In the genomic region with DNA sequence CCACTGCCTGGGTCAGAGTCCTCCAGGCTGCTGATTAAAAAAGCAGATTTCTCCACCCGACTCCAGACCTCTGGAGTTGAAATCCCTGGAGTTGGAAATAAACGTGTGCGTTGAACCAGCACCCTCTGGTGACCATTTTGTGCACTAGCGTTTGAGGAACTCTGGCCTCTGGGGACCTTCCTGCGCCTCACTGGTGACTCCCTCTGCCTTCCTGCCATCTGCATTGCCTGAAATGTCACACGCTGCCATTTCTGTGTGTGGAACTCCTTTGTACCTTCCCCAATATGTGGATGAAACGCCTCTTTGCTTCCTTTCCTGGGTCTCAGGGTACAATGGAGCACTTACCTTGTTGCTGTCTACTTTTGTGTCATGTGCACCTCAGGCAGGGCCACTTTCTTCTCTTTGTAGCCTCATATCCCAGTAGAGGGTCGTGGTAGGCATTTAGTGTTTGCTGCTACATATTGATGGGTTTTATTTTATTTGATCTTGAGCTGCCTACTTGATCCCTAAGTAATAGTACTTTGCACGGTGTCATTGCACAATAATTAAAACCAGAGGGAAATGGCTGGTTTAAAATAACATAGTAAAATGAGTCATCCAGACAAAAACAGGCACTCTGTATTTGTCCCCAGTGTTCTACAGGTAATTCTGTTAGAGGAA, we compare ENCODE assay signal across 8 cellular contexts. TPM values are rescaled to one million over a fixed set of nuclear protein-coding genes. Genes with fewer than 3 reads are reported as not detected.
DNase-seq lines count a peak whose midpoint lies in the region; ATAC-seq and TF ChIP-seq lines count a peak whose summit lies in the region.

No MANE protein-coding gene starts in this region.

- H3K4ac ChIP-seq in mesenchymal stem cell (ENCODE audit: low read depth in 1 of 2, low read length in 2 of 2), result no peak overlapping the region

- H3K14ac ChIP-seq in mesenchymal stem cell (ENCODE audit: low read length in 2 of 2), result no peak overlapping the region

- POLR2A ChIA-PET in activated CD4-positive, alpha-beta memory T cell treated with anti-CD3 and anti-CD28 coated beads, Interleukin-2, amount 10 ng/mL, durations not matched to agents 7 days and 5 days (lab: Charles Lee), result no interaction called here

- H3K4me1 ChIP-seq in mesenchymal stem cell (ENCODE audit: control insufficient read depth, insufficient read depth, low read depth, low read length), result peaks cover 4% of the 10 kb centered on the region

- no peak overlapping the region for H4K8ac ChIP-seq in mesenchymal stem cell (ENCODE audit: low read length)

- no peak overlapping the region for H2BK120ac ChIP-seq in mesenchymal stem cell (ENCODE audit: low read depth, low read length)

- H3K36me3 ChIP-seq in mesenchymal stem cell (ENCODE audit: control insufficient read depth in 1 of 2, insufficient read depth in 2 of 2, low read depth in 1 of 2, low read length in 2 of 2), result no peaks in the 10 kb centered on the region

- H3K9ac ChIP-seq in mesenchymal stem cell (ENCODE audit: low read length), result peak overlapping the region; percentile 30

- no peak overlapping the region for H3K4me3 Mint-ChIP-seq in activated CD4-positive, alpha-beta memory T cell treated with anti-CD3 and anti-CD28 coated beads, Interleukin-2, amount 10 ng/mL, durations not matched to agents 7 days and 5 days
- H3K4me3 Mint-ChIP-seq in endothelial cell (ENCODE audit: unreplicated experiment), result no peak overlapping the region

- H4K91ac ChIP-seq in mesenchymal stem cell (ENCODE audit: low read length), result no peak overlapping the region

- no peak overlapping the region for H3K4me2 ChIP-seq in mesenchymal stem cell (ENCODE audit: low read length, poor library complexity, severe bottlenecking)

- H3K27ac Mint-ChIP-seq in activated CD4-positive, alpha-beta memory T cell treated with anti-CD3 and anti-CD28 coated beads, Interleukin-2, amount 10 ng/mL, durations not matched to agents 7 days and 5 days, result no peak overlapping the region
- no peak overlapping the region for H3K27ac Mint-ChIP-seq in endothelial cell (ENCODE audit: unreplicated experiment)

- H3K27me3 ChIP-seq in HL-60 (ENCODE audit: insufficient read depth, poor library complexity, severe bottlenecking), result peaks cover 2% of the 10 kb centered on the region
- peaks cover 0 to 21% of the 10 kb centered on the region in 2 experiments for H3K27me3 ChIP-seq in mesenchymal stem cell (ENCODE audit: control insufficient read depth in 1 of 2, insufficient read depth in 1 of 2, low read length in 2 of 2)

- peaks cover 16% of the 10 kb centered on the region for H3K27me3 Mint-ChIP-seq in activated CD4-positive, alpha-beta memory T cell treated with anti-CD3 and anti-CD28 coated beads, Interleukin-2, amount 10 ng/mL, durations not matched to agents 7 days and 5 days
- H3K27me3 Mint-ChIP-seq in endothelial cell (ENCODE audit: unreplicated experiment), result no peaks in the 10 kb centered on the region

- no peak overlapping the region for H3K4me3 ChIP-seq in HL-60 (replicated peaks; ENCODE audit: insufficient read depth, low read length)
- peak overlapping the region in 1 of 2 experiments; percentile 71 for H3K4me3 ChIP-seq in mesenchymal stem cell (ENCODE audit: insufficient read depth in 1 of 2, low read depth in 1 of 2, low read length in 2 of 2)

- no peak overlapping the region for H2BK15ac ChIP-seq in mesenchymal stem cell (ENCODE audit: low read depth, poor library complexity, severe bottlenecking)

- WGBS in mesenchymal stem cell, result 2% methylated on average over 7 of the region's 9 CpGs

- H2BK12ac ChIP-seq in mesenchymal stem cell (ENCODE audit: low read length in 2 of 2), result no peak overlapping the region

- H3K27ac ChIP-seq in HL-60 (replicated peaks) (no peak overlapping the region), mesenchymal stem cell (ENCODE audit: low read length, poor library complexity, severe bottlenecking) (no peak overlapping the region)

- TF ChIP-seq CTCF in HL-60 (IDR thresholded peaks at IDR 0.05; ENCODE audit: insufficient read depth, low read length), result peak; percentile 85
- TF ChIP-seq CTCF in endothelial cell (IDR thresholded peaks at IDR 0.05; ENCODE audit: unreplicated experiment), result peak; percentile 63

- H3K18ac ChIP-seq in mesenchymal stem cell (ENCODE audit: low read depth in 1 of 2, low read length in 2 of 2), result no peak overlapping the region

- no peak overlapping the region for H2AFZ ChIP-seq in mesenchymal stem cell (ENCODE audit: low read depth, low read length)

- H2BK5ac ChIP-seq in mesenchymal stem cell (ENCODE audit: low read depth, low read length, poor library complexity, severe bottlenecking), result no peak overlapping the region

- no peaks in the 10 kb centered on the region for H3K79me1 ChIP-seq in mesenchymal stem cell (replicated peaks; ENCODE audit: low read length, poor library complexity, severe bottlenecking)

- H3K36me3 Mint-ChIP-seq in activated CD4-positive, alpha-beta memory T cell treated with anti-CD3 and anti-CD28 coated beads, Interleukin-2, amount 10 ng/mL, durations not matched to agents 7 days and 5 days (ENCODE audit: low read depth), result no peaks in the 10 kb centered on the region
- no peaks in the 10 kb centered on the region for H3K36me3 Mint-ChIP-seq in endothelial cell (ENCODE audit: low read depth, unreplicated experiment)

- CTCF ChIA-PET in activated CD4-positive, alpha-beta memory T cell treated with anti-CD3 and anti-CD28 coated beads, Interleukin-2, amount 10 ng/mL, durations not matched to agents 7 days and 5 days (lab: Charles Lee), result interaction anchor here (0.5 to 4.4 kb wide), 16 partner anchors 10 to 617 kb away, joined by 3 to 32 read pairs (median 4); a partner anchor contains a TSS

- H2AK5ac ChIP-seq in mesenchymal stem cell (ENCODE audit: low read length, severe bottlenecking), result no peak overlapping the region

- ATAC-seq in GM21367 (IDR thresholded peaks at IDR 0.05; ENCODE audit: unreplicated experiment), result peak; percentile 92

- H3K9me3 Mint-ChIP-seq in activated CD4-positive, alpha-beta memory T cell treated with anti-CD3 and anti-CD28 coated beads, Interleukin-2, amount 10 ng/mL, durations not matched to agents 7 days and 5 days, result no peaks in the 10 kb centered on the region
- no peaks in the 10 kb centered on the region for H3K9me3 Mint-ChIP-seq in endothelial cell (ENCODE audit: unreplicated experiment)

- no peaks in the 10 kb centered on the region for H3K9me3 ChIP-seq in mesenchymal stem cell (ENCODE audit: control insufficient read depth, low read length)

- no peaks in the 10 kb centered on the region for H3K4me1 Mint-ChIP-seq in activated CD4-positive, alpha-beta memory T cell treated with anti-CD3 and anti-CD28 coated beads, Interleukin-2, amount 10 ng/mL, durations not matched to agents 7 days and 5 days
- H3K4me1 Mint-ChIP-seq in endothelial cell (ENCODE audit: unreplicated experiment), result peaks cover 2% of the 10 kb centered on the region

- peak; percentile 36 for DNase-seq in DMS 273 treated with DMSO at 0.1 percent for 48 hours (lab: John Stamatoyannopoulos, UW)
- peak; percentile 60 to 78 for DNase-seq in HL-60 (ENCODE audit: low read depth in 1 of 2, low spot score in 1 of 2)
- peak; percentile 75 for DNase-seq in NCI-H748 (lab: John Stamatoyannopoulos, UW; ENCODE audit: unreplicated experiment)
- DNase-seq in activated CD4-positive, alpha-beta memory T cell treated with anti-CD3 and anti-CD28 coated beads, Interleukin-2, amount 10 ng/mL, durations not matched to agents 7 days and 5 days, result peak; percentile 65
- peak; percentile 67 for DNase-seq in endothelial cell (ENCODE audit: low spot score)
- DNase-seq in mesenchymal stem cell, result peak; percentile 82
- DNase-seq in stimulated activated naive CD4-positive, alpha-beta T cell treated with Interleukin-2 at 50 U/mL for 16 hours (lab: John Stamatoyannopoulos, UW), result peak; percentile 23

- H3K23ac ChIP-seq in mesenchymal stem cell (ENCODE audit: low read length in 2 of 2), result no peak overlapping the region

RNA-seq across cellular contexts. Expression of a gene that starts 56.8 kb away (rescaled TPM):
- 100 to 1,000 TPM; 204 to 222 TPM for total RNA-seq in activated CD4-positive, alpha-beta memory T cell treated with anti-CD3 and anti-CD28 coated beads, Interleukin-2, amount 10 ng/mL, durations not matched to agents 7 days and 5 days
- not detected for total RNA-seq in endothelial cell (ENCODE audit: unreplicated experiment)
- not detected for polyA plus RNA-seq in mesenchymal stem cell (2013, experiment 1 of 2)
- polyA plus RNA-seq in mesenchymal stem cell (2013, experiment 2 of 2), result 0.04 TPM

Comparison
In these comparisons a context has a peak if more than half of its experiments do, and no peak if none do; other contexts are left out.
1. DNase-seq: peak in every context shown above with its lines; median percentile 82 in mesenchymal stem cell; 75 in NCI-H748; 69 in HL-60; 67 in endothelial cell; 65 in activated CD4-positive, alpha-beta memory T cell treated with anti-CD3 and anti-CD28 coated beads, Interleukin-2, amount 10 ng/mL, durations not matched to agents 7 days and 5 days; 36 in DMS 273 treated with DMSO at 0.1 percent for 48 hours; 23 in stimulated activated naive CD4-positive, alpha-beta T cell treated with Interleukin-2 at 50 U/mL for 16 hours.
2. RNA of a gene that starts 56.8 kb away (total RNA-seq): 204 to 222 TPM in activated CD4-positive, alpha-beta memory T cell treated with anti-CD3 and anti-CD28 coated beads, Interleukin-2, amount 10 ng/mL, durations not matched to agents 7 days and 5 days; not detected in endothelial cell (single experiment); every median in the first group is over 100 times any median in the second.